16 cellular contexts compared by ENCODE assay signal in the genomic region with DNA sequence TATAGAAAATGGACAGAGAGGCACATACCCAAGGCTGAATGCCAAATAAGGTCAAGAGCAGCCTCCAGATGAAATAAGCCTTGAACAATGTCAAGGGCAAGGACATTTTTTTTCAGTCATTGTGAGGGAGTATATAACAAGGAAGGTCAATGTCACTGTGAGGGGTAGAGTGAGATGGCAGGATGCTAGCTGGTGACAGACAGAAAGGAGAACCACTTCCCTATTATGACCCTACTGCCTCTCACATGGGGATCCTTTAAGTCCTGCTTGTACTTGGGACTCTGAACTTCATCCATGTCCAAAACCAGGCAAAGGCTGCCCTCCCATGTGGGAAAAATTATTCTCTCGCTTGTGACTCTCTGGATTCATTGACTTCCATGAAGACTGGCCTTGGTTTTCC.
"Had no signal": no experiment of that assay in that cellular context is flagged by ENCODE, and none has a peak within 500 bp of the region (broad histone marks: within the 10 kb centered on the region; RNA-seq: fewer than 3 reads in every experiment).

No MANE protein-coding gene starts in this region.

- H3K4me3 ChIP-seq: colonic mucosa, heart right ventricle, stomach, thoracic aorta had no signal

- FAIRE-seq: frontal cortex, islet of Langerhans had no signal

- H3K36me3 ChIP-seq: colonic mucosa, heart right ventricle, stomach, thoracic aorta had no signal

- H3K4me1 ChIP-seq: colonic mucosa, heart right ventricle, stomach had no signal

- H3K9me3 ChIP-seq: colonic mucosa, thoracic aorta had no signal

- H3K27ac ChIP-seq: colonic mucosa, heart right ventricle, stomach, thoracic aorta had no signal

- DNase-seq: activated B cell treated with CpG ODN at 0.5 μM for 24 hours; activated CD4-positive, alpha-beta T cell treated with anti-CD3 and anti-CD28 coated beads, Interleukin-2, amount 10 ng/mL, durations not matched to agents 24 days and 14 days; activated CD8-positive, alpha-beta memory T cell treated with anti-CD3 and anti-CD28 coated beads for 24 hours; activated naive CD4-positive, alpha-beta T cell treated with anti-CD3 and anti-CD28 coated beads, Interleukin-2, amount 10 ng/mL, durations not matched to agents 7 days and 5 days; caudate nucleus; colonic mucosa; effector memory CD4-positive, alpha-beta T cell; heart right ventricle; naive B cell; retina; stimulated activated CD4-positive, alpha-beta T cell treated with anti-CD3 and anti-CD28 coated beads, Interleukin-4, amount 100 ng/mL, for 4 hours; stomach had no signal

- ATAC-seq: activated T-helper 17 cell treated with anti-CD3 and anti-CD28 coated beads, Interleukin-2, amount 50 U/mL, for 72 hours; heart right ventricle had no signal

- H3K27me3 ChIP-seq: colonic mucosa, stomach had no signal
